15 cellular contexts compared by ENCODE assay signal in the genomic region with DNA sequence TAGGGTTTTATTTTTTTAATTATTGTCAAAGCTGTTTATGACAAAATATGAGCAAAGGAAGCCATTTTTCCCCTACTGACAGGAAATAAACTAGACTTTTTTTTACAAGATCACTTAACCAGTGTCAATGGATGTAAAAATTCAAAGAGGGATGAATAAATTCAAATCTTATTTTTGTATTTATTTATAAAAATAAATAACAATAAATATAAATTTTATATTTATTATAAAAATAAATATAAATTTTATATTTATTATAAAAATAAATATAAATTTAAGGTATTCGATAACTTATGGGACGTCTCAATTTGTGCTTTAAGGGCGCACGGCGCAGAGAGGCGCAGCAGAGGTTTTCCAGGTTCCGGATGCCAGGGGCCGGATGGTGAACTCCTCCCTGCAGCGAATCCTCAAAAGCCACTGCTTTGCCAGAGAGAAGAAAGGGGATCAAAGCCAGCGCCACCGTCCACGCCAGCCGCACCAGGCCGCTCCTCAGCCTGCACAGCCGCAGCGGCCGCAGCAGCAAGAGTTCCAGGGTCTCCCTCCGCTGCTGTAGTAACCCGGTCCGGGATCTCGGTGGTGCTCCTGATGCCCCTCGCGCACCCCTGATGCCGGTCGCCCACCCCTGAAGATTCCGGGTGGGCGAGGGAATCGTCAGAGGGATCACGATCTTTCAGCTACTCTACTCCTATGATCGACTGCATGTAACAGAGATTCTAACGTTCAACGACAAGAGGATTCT. TPM values are rescaled to one million over a fixed set of nuclear protein-coding genes. Genes with fewer than 3 reads are reported as not detected.
DNase-seq lines count a peak whose midpoint lies in the region; ATAC-seq, FAIRE-seq and TF ChIP-seq lines count a peak whose summit lies in the region.
"Had no signal": no experiment of that assay in that cellular context is flagged by ENCODE, and none has a peak within 500 bp of the region (broad histone marks: within the 10 kb centered on the region; RNA-seq: fewer than 3 reads in every experiment).

No MANE protein-coding gene starts in this region.

- H3K36me3 ChIP-seq in breast epithelium (no peaks in the 10 kb centered on the region), mammary epithelial cell (ENCODE audit: insufficient read depth, low read length) (no peaks in the 10 kb centered on the region), kidney (ENCODE audit: control insufficient read depth in 1 of 2, insufficient read depth in 2 of 2, low read length in 2 of 2) (no peaks in the 10 kb centered on the region), subcutaneous abdominal adipose tissue (ENCODE audit: control insufficient read depth in 5 of 5, insufficient read depth in 5 of 5, low read length in 5 of 5) (no peaks in the 10 kb centered on the region)
- H3K36me3 ChIP-seq: esophagus squamous epithelium had no signal

- 28% methylated on average over 30 of the region's 32 CpGs for WGBS in mammary epithelial cell (ENCODE audit: low coverage, missing lambda C conversion rate)

- H3K27me3 ChIP-seq in breast epithelium = peaks cover 0 to 4% of the 10 kb centered on the region in 2 donors
- peaks cover 2% of the 10 kb centered on the region for H3K27me3 ChIP-seq in mammary epithelial cell (ENCODE audit: insufficient read depth, low read length)
- peaks cover 3 to 17% (median 9%) of the 10 kb centered on the region in 5 donors for H3K27me3 ChIP-seq in subcutaneous abdominal adipose tissue (ENCODE audit: control insufficient read depth in 5 of 5, insufficient read depth in 4 of 5, low read length in 5 of 5)

- ATAC-seq in HG03039 (IDR thresholded peaks at IDR 0.05; ENCODE audit: unreplicated experiment) (no peak), GM21360 (IDR thresholded peaks at IDR 0.05; ENCODE audit: unreplicated experiment) (no peak)
- ATAC-seq in natural killer cell treated with Interleukin-12 subunit alpha and Interleukin-12 subunit beta and Interleukin-15 and Interleukin-18, amount 100 ng/mL, for 72 hours = no peak

- FAIRE-seq in kidney (lab: Jason Lieb, UNC) = peak; percentile 86
- FAIRE-seq: islet of Langerhans had no signal

- CTCF ChIA-PET in MCF 10A (lab: Yijun Ruan, JAX) = interaction anchor here (0.8 to 4.5 kb wide), 3 partner anchors 11 to 203 kb away, joined by 6 to 26 read pairs (median 7); no protein-coding TSS in a partner anchor
- CTCF ChIA-PET in mammary epithelial cell (lab: Charles Lee; ENCODE audit: low non-redundant PET) = no interaction called here

- H3K9me3 ChIP-seq in breast epithelium (no peaks in the 10 kb centered on the region), mammary epithelial cell (replicated peaks; ENCODE audit: insufficient read depth, low read length) (no peaks in the 10 kb centered on the region), kidney (ENCODE audit: control insufficient read depth in 1 of 2, low read length in 2 of 2) (no peaks in the 10 kb centered on the region), subcutaneous abdominal adipose tissue (ENCODE audit: control insufficient read depth in 5 of 5, low read length in 5 of 5) (peaks cover 0 to 4% (median 0%) of the 10 kb centered on the region in 5 donors)
- H3K9me3 ChIP-seq: esophagus squamous epithelium had no signal

- H3K4me1 Mint-ChIP-seq in MCF 10A (ENCODE audit: insufficient read depth, unreplicated experiment) = no peaks in the 10 kb centered on the region
- peaks cover 0 to 2% of the 10 kb centered on the region in 2 donors for H3K4me1 Mint-ChIP-seq in natural killer cell treated with Interleukin-12 subunit alpha and Interleukin-12 subunit beta and Interleukin-15 and Interleukin-18, amount 100 ng/mL, for 72 hours (ENCODE audit: low read depth in 2 of 2)
- H3K4me1 Mint-ChIP-seq: neural crest cell had no signal

- H3K36me3 Mint-ChIP-seq in MCF 10A (ENCODE audit: insufficient read depth, unreplicated experiment) = no peaks in the 10 kb centered on the region
- H3K36me3 Mint-ChIP-seq in natural killer cell treated with Interleukin-12 subunit alpha and Interleukin-12 subunit beta and Interleukin-15 and Interleukin-18, amount 100 ng/mL, for 72 hours = no peaks in the 10 kb centered on the region

- peak overlapping the region; percentile 92 for H2AFZ ChIP-seq in mammary epithelial cell (ENCODE audit: low read depth, low read length)
- H2AFZ ChIP-seq: PC-9 had no signal

- H4K20me1 ChIP-seq in mammary epithelial cell (ENCODE audit: insufficient read depth, low read length) = no peaks in the 10 kb centered on the region

- in situ Hi-C loops in mammary epithelial cell (cut with MboI; ENCODE audit: low sequenced_read_pairs in 2 of 2) = loop anchor here in 1 of 2 donors (5.0 kb wide), 1 partner anchor 35 kb away; a partner anchor contains a TSS

- no peak overlapping the region for H3K4me3 Mint-ChIP-seq in MCF 10A (ENCODE audit: unreplicated experiment)
- H3K4me3 Mint-ChIP-seq in natural killer cell treated with Interleukin-12 subunit alpha and Interleukin-12 subunit beta and Interleukin-15 and Interleukin-18, amount 100 ng/mL, for 72 hours = no peak overlapping the region
- H3K4me3 Mint-ChIP-seq: neural crest cell had no signal

- no peaks in the 10 kb centered on the region for H3K79me2 ChIP-seq in mammary epithelial cell (ENCODE audit: insufficient read depth, low read length)

- H3K9me3 Mint-ChIP-seq in MCF 10A (ENCODE audit: unreplicated experiment) = peaks cover 7% of the 10 kb centered on the region
- H3K9me3 Mint-ChIP-seq in natural killer cell treated with Interleukin-12 subunit alpha and Interleukin-12 subunit beta and Interleukin-15 and Interleukin-18, amount 100 ng/mL, for 72 hours = no peaks in the 10 kb centered on the region

- no TSS peak for BruUV-seq in MCF 10A (replicated peaks; lab: Mats Ljungman, UMichigan)
- BruUV-seq in mammary epithelial cell (replicated peaks; lab: Mats Ljungman, UMichigan) = no TSS peak

- H3K4me3 ChIP-seq in breast epithelium (peak overlapping the region; percentile 0 to 57 (median 20)), mammary epithelial cell (replicated peaks in 1 of 3; ENCODE audit: insufficient read depth in 1 of 3, low read depth in 2 of 3, low read length in 3 of 3) (peak overlapping the region in 1 of 3 experiments; percentile 11), kidney (ENCODE audit: low read length in 2 of 2) (peak overlapping the region in 1 of 2 donors; percentile 47), subcutaneous abdominal adipose tissue (ENCODE audit: low read depth in 1 of 5, low read length in 5 of 5) (peak overlapping the region in 4 of 5 donors; percentile 3 to 44 (median 36))
- H3K4me3 ChIP-seq: PC-9 had no signal

- DNase-seq in breast epithelium (ENCODE audit: low spot score in 2 of 2) (no peak), MCF 10A (ENCODE audit: unreplicated experiment) (no peak), mammary epithelial cell (no peak), kidney (no peak)
- DNase-seq in natural killer cell treated with Interleukin-12 subunit alpha and Interleukin-12 subunit beta and Interleukin-15 and Interleukin-18, amount 100 ng/mL, for 72 hours (ENCODE audit: low spot score) = no peak
- DNase-seq: activated gamma-delta T cell treated with Interleukin-2 at 50 U/mL for 16 hours; esophagus squamous epithelium; NCI-H345; PC-9; stimulated activated CD4-positive, alpha-beta T cell treated with anti-CD3 and anti-CD28 coated beads, Interleukin-15, amount 100 ng/mL, for 24 hours had no signal

- intact Hi-C loops in breast epithelium (cut with DNase I; ENCODE audit: low total_unique reads) (no loop called here), MCF 10A (cut with micrococcal nuclease) (no loop called here), mammary epithelial cell (cut with micrococcal nuclease) (loop anchor here (5.0 kb wide), 1 partner anchor 35 kb away; a partner anchor contains a TSS), kidney (cut with DNase I) (loop anchor here (10.0 kb wide), 1 partner anchor 202 kb away; no protein-coding TSS in a partner anchor)

- H3K27ac ChIP-seq in breast epithelium (no peak overlapping the region), mammary epithelial cell (ENCODE audit: insufficient read depth, low read depth, low read length) (no peak overlapping the region), kidney (ENCODE audit: low read depth in 2 of 2, low read length in 2 of 2) (no peak overlapping the region), subcutaneous abdominal adipose tissue (ENCODE audit: low read depth, low read length) (no peak overlapping the region)
- H3K27ac ChIP-seq: esophagus squamous epithelium, PC-9 had no signal

- peak overlapping the region; percentile 66 for H3K4me2 ChIP-seq in mammary epithelial cell (ENCODE audit: insufficient read depth, low read depth, low read length)
- H3K4me2 ChIP-seq: PC-9 had no signal

- no peak overlapping the region for H3K27ac Mint-ChIP-seq in MCF 10A (ENCODE audit: low read depth, unreplicated experiment)
- H3K27ac Mint-ChIP-seq in natural killer cell treated with Interleukin-12 subunit alpha and Interleukin-12 subunit beta and Interleukin-15 and Interleukin-18, amount 100 ng/mL, for 72 hours = no peak overlapping the region

- POLR2A ChIA-PET in MCF 10A (lab: Yijun Ruan, JAX) = no interaction called here

- H3K27me3 Mint-ChIP-seq in MCF 10A (ENCODE audit: insufficient read depth, unreplicated experiment) = peaks cover 23% of the 10 kb centered on the region
- peaks cover 8 to 15% of the 10 kb centered on the region in 2 donors for H3K27me3 Mint-ChIP-seq in natural killer cell treated with Interleukin-12 subunit alpha and Interleukin-12 subunit beta and Interleukin-15 and Interleukin-18, amount 100 ng/mL, for 72 hours

- dilution Hi-C loops in mammary epithelial cell (cut with HindIII; ENCODE audit: low sequenced_read_pairs) = no loop called here

- H3K9ac ChIP-seq in mammary epithelial cell (ENCODE audit: insufficient read depth, low read length) (no peak overlapping the region), kidney (ENCODE audit: low read length in 2 of 2) (peak overlapping the region in 1 of 2 donors; percentile 34), subcutaneous abdominal adipose tissue (ENCODE audit: low read length in 5 of 5) (no peak overlapping the region)

- H3K4me1 ChIP-seq in breast epithelium (no peaks in the 10 kb centered on the region), mammary epithelial cell (ENCODE audit: insufficient read depth, low read length) (peaks cover 6% of the 10 kb centered on the region), kidney (ENCODE audit: control insufficient read depth in 1 of 2, insufficient read depth in 1 of 2, low read depth in 1 of 2, low read length in 2 of 2) (no peaks in the 10 kb centered on the region), subcutaneous abdominal adipose tissue (ENCODE audit: control insufficient read depth in 5 of 5, insufficient read depth in 5 of 5, low read length in 5 of 5) (peaks cover 0 to 7% (median 6%) of the 10 kb centered on the region in 5 donors)

- TF ChIP-seq CTCF in breast epithelium (IDR thresholded peaks at IDR 0.05) (no peak), MCF 10A (IDR thresholded peaks at IDR 0.05; ENCODE audit: unreplicated experiment) (no peak), mammary epithelial cell (conservative IDR thresholded peaks at IDR 0.05 in 1 of 2, IDR thresholded peaks at IDR 0.05 in 1 of 2; ENCODE audit: extremely low read depth in 1 of 2, insufficient read depth in 1 of 2, low read depth in 1 of 2, low read length in 2 of 2) (no peak), kidney (IDR thresholded peaks at IDR 0.05; ENCODE audit: borderline replicate concordance, extremely low read depth, insufficient read depth) (no peak)

- no peak for TF ChIP-seq POLR2A in breast epithelium (IDR thresholded peaks at IDR 0.05)

RNA-seq across cellular contexts. Expression of a gene that starts 28.6 kb away (rescaled TPM):
- total RNA-seq in breast epithelium (10 to 100 TPM; 19.5 to 39.2 (median 25.9) TPM), MCF 10A (2022) (8.8 and 11.2 TPM in 2 replicates), mammary epithelial cell (10 to 100 TPM; 12.4 to 23.8 TPM), kidney (15.8 TPM)
- polyA plus RNA-seq in mammary epithelial cell (6.3 TPM), kidney (ENCODE audit: insufficient read depth, low read depth, low replicate concordance) (3.5 TPM)
- 13.5 TPM for polyA minus RNA-seq in mammary epithelial cell
- 10 to 100 TPM; 19.5 to 24.5 TPM for total RNA-seq in natural killer cell treated with Interleukin-12 subunit alpha and Interleukin-12 subunit beta and Interleukin-15 and Interleukin-18, amount 100 ng/mL, for 72 hours

RNA-seq across cellular contexts. Expression of a gene that starts 35.5 kb away (rescaled TPM):
- total RNA-seq in breast epithelium = 100 to 1,000 TPM in 2 of 3 donors, 10 to 100 TPM in 1; 84.0 to 126 (median 108) TPM
- total RNA-seq in MCF 10A (2022) = 55.4 and 56.4 TPM in 2 replicates
- 10 to 100 TPM; 22.5 to 36.9 TPM for total RNA-seq in mammary epithelial cell
- 42.8 TPM for polyA plus RNA-seq in mammary epithelial cell
- 108 TPM for polyA minus RNA-seq in mammary epithelial cell
- 95.5 TPM for total RNA-seq in kidney
- polyA plus RNA-seq in kidney (ENCODE audit: insufficient read depth, low read depth, low replicate concordance) = 110 TPM
- total RNA-seq in natural killer cell treated with Interleukin-12 subunit alpha and Interleukin-12 subunit beta and Interleukin-15 and Interleukin-18, amount 100 ng/mL, for 72 hours = 10 to 100 TPM; 42.3 to 64.0 TPM

Comparison
In these comparisons a context has a peak if more than half of its experiments do, and no peak if none do; other contexts are left out.
1. intact Hi-C loops: an anchor here in mammary epithelial cell (5.0 kb wide) and kidney (10.0 kb wide); none called in breast epithelium and MCF 10A.